In the genomic region with DNA sequence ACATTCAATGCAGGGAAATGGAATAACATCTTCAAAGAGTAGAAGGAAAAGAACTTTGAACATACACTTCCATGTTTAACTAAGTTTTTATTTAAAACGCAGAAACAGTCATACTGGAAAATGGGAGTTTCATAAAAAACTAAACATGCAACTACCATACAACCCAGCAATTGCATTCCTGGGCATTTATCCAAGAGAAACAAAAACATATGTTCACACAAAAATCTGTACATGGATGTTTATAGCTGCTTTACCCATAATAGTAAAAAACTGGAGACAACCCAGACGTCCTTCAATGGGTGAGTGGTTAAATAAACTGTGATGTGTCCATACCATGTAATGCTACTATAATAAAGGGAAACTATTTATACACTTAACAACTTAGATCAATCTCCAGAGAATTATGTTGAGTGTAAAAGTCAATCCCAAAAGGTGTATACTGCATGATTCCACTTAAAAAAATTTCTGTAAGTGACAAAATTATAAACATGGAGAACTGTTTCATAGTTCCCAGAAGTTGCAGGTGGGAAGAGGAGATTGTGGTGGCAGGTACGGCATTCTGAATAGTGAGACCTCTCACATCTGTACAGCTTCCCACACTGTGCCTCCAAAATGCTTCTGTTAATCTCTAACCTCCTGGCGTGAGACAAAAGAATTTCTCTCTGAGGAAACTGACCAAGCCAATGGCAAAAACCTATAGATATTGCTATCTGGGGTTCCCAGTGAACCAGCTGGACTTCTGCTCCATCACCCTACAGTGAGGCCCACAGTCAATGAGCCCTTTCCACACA, we compare ENCODE assay signal across 33 cellular contexts. TPM values are rescaled to one million over a fixed set of nuclear protein-coding genes. Genes with fewer than 3 reads are reported as not detected.
DNase-seq lines count a peak whose midpoint lies in the region; ATAC-seq and TF ChIP-seq lines count a peak whose summit lies in the region.
"Had no signal": no experiment of that assay in that cellular context is flagged by ENCODE, and none has a peak within 500 bp of the region (broad histone marks: within the 10 kb centered on the region; RNA-seq: fewer than 3 reads in every experiment).

No MANE protein-coding gene starts in this region.

- ATAC-seq in activated CD8-positive, alpha-beta memory T cell treated with anti-CD3 and anti-CD28 coated beads, Interleukin-2, amount 10 ng/mL, durations not matched to agents 7 days and 5 days = no peak
- ATAC-seq in RWPE2 (ENCODE audit: low read depth) = no peak
- no peak for ATAC-seq in GM19324 (IDR thresholded peaks at IDR 0.05; ENCODE audit: low FRiP score, unreplicated experiment)
- ATAC-seq: activated CD4-positive, CD25-positive, alpha-beta regulatory T cell treated with anti-CD3 and anti-CD28 coated beads, Interleukin-2, amount 50 U/mL, for 24 hours; activated T-cell treated with anti-CD3 and anti-CD28 coated beads, Interleukin-2, amount 50 U/mL, for 72 hours; HepG2; left colon had no signal

- H3K4me3 Mint-ChIP-seq in activated CD8-positive, alpha-beta memory T cell treated with anti-CD3 and anti-CD28 coated beads, Interleukin-2, amount 10 ng/mL, durations not matched to agents 7 days and 5 days = no peak overlapping the region
- H3K4me3 Mint-ChIP-seq: activated T-cell treated with anti-CD3 and anti-CD28 coated beads, Interleukin-2, amount 50 U/mL, for 72 hours; H9 had no signal

- no peak overlapping the region for H3K4me3 ChIP-seq in RWPE2 (ENCODE audit: severe bottlenecking)
- H3K4me3 ChIP-seq in fibroblast of lung (replicated peaks in 1 of 4; ENCODE audit: control extremely low read depth in 1 of 4, insufficient read depth in 1 of 4, low read depth in 3 of 4, low read length in 4 of 4) = no peak overlapping the region
- no peak overlapping the region for H3K4me3 ChIP-seq in skeletal muscle satellite cell (ENCODE audit: low read length)
- H3K4me3 ChIP-seq: BLaER1, PC-9, uterus had no signal

- H4K20me1 ChIP-seq in fibroblast of lung (ENCODE audit: control insufficient read depth, extremely low read depth, insufficient read depth, low read length) = no peaks in the 10 kb centered on the region
- H4K20me1 ChIP-seq: BLaER1 had no signal

- no peak overlapping the region for H2AFZ ChIP-seq in fibroblast of lung (ENCODE audit: low read length)
- H2AFZ ChIP-seq: PC-9 had no signal

- H3K9me3 ChIP-seq in RWPE2 (ENCODE audit: severe bottlenecking) = no peaks in the 10 kb centered on the region
- H3K9me3 ChIP-seq in fibroblast of lung (ENCODE audit: control insufficient read depth, insufficient read depth, low read depth, low read length) = no peaks in the 10 kb centered on the region
- H3K9me3 ChIP-seq in skeletal muscle satellite cell (replicated peaks; ENCODE audit: low read length) = no peaks in the 10 kb centered on the region
- H3K9me3 ChIP-seq: BLaER1, uterus had no signal

- H3K27ac ChIP-seq in RWPE2 (ENCODE audit: poor library complexity, severe bottlenecking) (no peak overlapping the region), fibroblast of lung (ENCODE audit: insufficient read depth, low read length) (no peak overlapping the region)
- H3K27ac ChIP-seq: BLaER1, epithelial cell of prostate, HL-60, PC-9, uterus had no signal

- peak; percentile 18 for DNase-seq in activated CD8-positive, alpha-beta memory T cell treated with anti-CD3 and anti-CD28 coated beads, Interleukin-2, amount 10 ng/mL, durations not matched to agents 7 days and 5 days
- DNase-seq in activated CD8-positive, alpha-beta memory T cell treated with anti-CD3 and anti-CD28 coated beads, Interleukin-2, amount 50 U/mL, for 4 hours = no peak
- DNase-seq in RWPE2 (ENCODE audit: low spot score) = peak; percentile 9
- DNase-seq in fibroblast of lung (ENCODE audit: low read depth in 2 of 2) = peak; percentile 23 to 55
- DNase-seq in COLO668 (lab: John Stamatoyannopoulos, UW; ENCODE audit: unreplicated experiment) = no peak
- DNase-seq in GM13976 (ENCODE audit: low spot score) = no peak
- DNase-seq: activated CD8-positive, alpha-beta memory T cell treated with anti-CD3 and anti-CD28 coated beads for 24 hours; activated naive CD4-positive, alpha-beta T cell treated with Interleukin-2 at 50 U/mL for 16 hours; activated T-cell treated with anti-CD3 and anti-CD28 coated beads, Interleukin-2, amount 50 U/mL, for 72 hours; anterior cingulate cortex; Calu3; caudate nucleus; H9; left colon; mesenchymal stem cell; NCI-H1105 treated with DMSO at 0.1 percent for 48 hours; NCI-H524; occipital lobe; PC-9; retina; stimulated activated CD4-positive, alpha-beta T cell treated with anti-CD3 and anti-CD28 coated beads, Interleukin-2, amount 100 ng/mL, for 48 hours; stimulated activated naive CD4-positive, alpha-beta T cell; T-helper 1 cell; uterus had no signal

- H3K27ac Mint-ChIP-seq in activated CD8-positive, alpha-beta memory T cell treated with anti-CD3 and anti-CD28 coated beads, Interleukin-2, amount 10 ng/mL, durations not matched to agents 7 days and 5 days = no peak overlapping the region
- H3K27ac Mint-ChIP-seq: H9 had no signal

- H3K36me3 ChIP-seq in RWPE2 (ENCODE audit: low read depth) = no peaks in the 10 kb centered on the region
- H3K36me3 ChIP-seq in fibroblast of lung (ENCODE audit: control insufficient read depth, insufficient read depth, low read length) = no peaks in the 10 kb centered on the region
- H3K36me3 ChIP-seq in skeletal muscle satellite cell (ENCODE audit: insufficient read depth, low read length) = no peaks in the 10 kb centered on the region
- H3K36me3 ChIP-seq: BLaER1, uterus had no signal

- H3K27me3 ChIP-seq in RWPE2 (ENCODE audit: insufficient read depth, poor library complexity, severe bottlenecking) = no peaks in the 10 kb centered on the region
- H3K27me3 ChIP-seq in fibroblast of lung (ENCODE audit: control insufficient read depth, insufficient read depth, low read length) = no peaks in the 10 kb centered on the region
- no peaks in the 10 kb centered on the region for H3K27me3 ChIP-seq in skeletal muscle satellite cell (ENCODE audit: control insufficient read depth, insufficient read depth, low read length)
- H3K27me3 ChIP-seq: BLaER1 had no signal

- H3K4me1 ChIP-seq in RWPE2 (ENCODE audit: insufficient read depth, poor library complexity, severe bottlenecking) (peaks cover 23% of the 10 kb centered on the region), fibroblast of lung (ENCODE audit: control insufficient read depth, extremely low read depth, insufficient read depth, low read length) (no peaks in the 10 kb centered on the region), skeletal muscle satellite cell (ENCODE audit: control insufficient read depth, insufficient read depth, low read length) (peaks cover 36% of the 10 kb centered on the region)
- H3K4me1 ChIP-seq: BLaER1, uterus had no signal

- H3K4me2 ChIP-seq in fibroblast of lung (ENCODE audit: extremely low read depth, insufficient read depth, low read length) (no peak overlapping the region), skeletal muscle satellite cell (ENCODE audit: low read length) (no peak overlapping the region)
- H3K4me2 ChIP-seq: BLaER1, PC-9 had no signal

- H3K4me1 Mint-ChIP-seq in activated CD8-positive, alpha-beta memory T cell treated with anti-CD3 and anti-CD28 coated beads, Interleukin-2, amount 10 ng/mL, durations not matched to agents 7 days and 5 days = peaks cover 2% of the 10 kb centered on the region

- H3K9ac ChIP-seq in fibroblast of lung (ENCODE audit: insufficient read depth, low read length) (no peak overlapping the region), skeletal muscle satellite cell (ENCODE audit: low read depth, low read length) (peak overlapping the region; percentile 30)
- H3K9ac ChIP-seq: BLaER1 had no signal

- no peak for TF ChIP-seq CTCF in RWPE2 (IDR thresholded peaks at IDR 0.05; ENCODE audit: poor library complexity, severe bottlenecking)
- no peak for TF ChIP-seq CTCF in fibroblast of lung (conservative IDR thresholded peaks at IDR 0.05 in 1 of 2, IDR thresholded peaks at IDR 0.05 in 1 of 2; ENCODE audit: low read depth in 1 of 2, low read length in 2 of 2)
- no peak for TF ChIP-seq CTCF in GM13976 (IDR thresholded peaks at IDR 0.05; ENCODE audit: borderline replicate concordance, control extremely low read depth, extremely low read depth, insufficient read depth, missing control alignments)

- H3K36me3 Mint-ChIP-seq in activated CD8-positive, alpha-beta memory T cell treated with anti-CD3 and anti-CD28 coated beads, Interleukin-2, amount 10 ng/mL, durations not matched to agents 7 days and 5 days = no peaks in the 10 kb centered on the region

- in situ Hi-C loops in GM13976 (cut with MboI; ENCODE audit: low sequenced_read_pairs, unreplicated experiment) = no loop called here

- no peaks in the 10 kb centered on the region for H3K79me2 ChIP-seq in fibroblast of lung (ENCODE audit: control insufficient read depth, insufficient read depth, low read length)

- H3K27me3 Mint-ChIP-seq in activated CD8-positive, alpha-beta memory T cell treated with anti-CD3 and anti-CD28 coated beads, Interleukin-2, amount 10 ng/mL, durations not matched to agents 7 days and 5 days = no peaks in the 10 kb centered on the region

- CTCF ChIA-PET in activated CD8-positive, alpha-beta memory T cell treated with anti-CD3 and anti-CD28 coated beads, Interleukin-2, amount 10 ng/mL, durations not matched to agents 7 days and 5 days (lab: Charles Lee) = interaction anchor here (1.0 to 1.4 kb wide), 4 partner anchors 8 to 38 kb away, joined by 3 to 7 read pairs (median 4); no protein-coding TSS in a partner anchor

- H3K9me3 Mint-ChIP-seq in activated CD8-positive, alpha-beta memory T cell treated with anti-CD3 and anti-CD28 coated beads, Interleukin-2, amount 10 ng/mL, durations not matched to agents 7 days and 5 days (ENCODE audit: low read depth) = no peaks in the 10 kb centered on the region
- H3K9me3 Mint-ChIP-seq: activated T-cell treated with anti-CD3 and anti-CD28 coated beads, Interleukin-2, amount 50 U/mL, for 72 hours had no signal

RNA-seq across cellular contexts. Expression of a gene that starts 23.1 kb away (rescaled TPM):
- 100 to 1,000 TPM; 155 to 379 TPM for total RNA-seq in activated CD8-positive, alpha-beta memory T cell treated with anti-CD3 and anti-CD28 coated beads, Interleukin-2, amount 10 ng/mL, durations not matched to agents 7 days and 5 days
- 3.0 and 3.1 TPM in 2 replicates for total RNA-seq in fibroblast of lung
- 2.2 TPM in 2 replicates for polyA plus RNA-seq in fibroblast of lung
- 2.8 and 4.0 TPM in 2 replicates for polyA plus RNA-seq in fibroblast of lung (2012)
- polyA minus RNA-seq in fibroblast of lung (ENCODE audit: low replicate concordance) = 0.52 and 11.0 TPM in 2 replicates
- 1.7 and 2.0 TPM in 2 replicates for total RNA-seq in skeletal muscle satellite cell (2012; rRNA removed)
- total RNA-seq: frontal cortex, occipital lobe, temporal lobe had no signal

RNA-seq across cellular contexts. Expression of a gene that starts 40.8 kb away (rescaled TPM):
- total RNA-seq in activated CD8-positive, alpha-beta memory T cell treated with anti-CD3 and anti-CD28 coated beads, Interleukin-2, amount 10 ng/mL, durations not matched to agents 7 days and 5 days = 10 to 100 TPM; 55.7 to 57.4 TPM
- 68.1 and 83.7 TPM in 2 replicates for total RNA-seq in fibroblast of lung
- polyA plus RNA-seq in fibroblast of lung = 18.5 and 27.7 TPM in 2 replicates
- 17.7 and 30.2 TPM in 2 replicates for polyA plus RNA-seq in fibroblast of lung (2012)
- polyA minus RNA-seq in fibroblast of lung (ENCODE audit: low replicate concordance) = 35.1 and 60.8 TPM in 2 replicates
- total RNA-seq in skeletal muscle satellite cell (2012; rRNA removed) = 41.5 and 48.4 TPM in 2 replicates

Comparison
In these comparisons a context has a peak if more than half of its experiments do, and no peak if none do; other contexts are left out.
1. DNase-seq: peak in activated CD8-positive, alpha-beta memory T cell treated with anti-CD3 and anti-CD28 coated beads, Interleukin-2, amount 10 ng/mL, durations not matched to agents 7 days and 5 days (single experiment), RWPE2 (single experiment) and fibroblast of lung (2 of 2); none in activated CD8-positive, alpha-beta memory T cell treated with anti-CD3 and anti-CD28 coated beads, Interleukin-2, amount 50 U/mL, for 4 hours (single experiment), COLO668 (single experiment) and GM13976 (single experiment).
2. RNA of a gene that starts 23.1 kb away (total RNA-seq): 155 to 379 TPM in activated CD8-positive, alpha-beta memory T cell treated with anti-CD3 and anti-CD28 coated beads, Interleukin-2, amount 10 ng/mL, durations not matched to agents 7 days and 5 days; 3.0 to 3.1 TPM in fibroblast of lung; every median in the first group is over 10 times any median in the second.